Comparison of ENCODE assay signal across 20 cellular contexts in the genomic region with DNA sequence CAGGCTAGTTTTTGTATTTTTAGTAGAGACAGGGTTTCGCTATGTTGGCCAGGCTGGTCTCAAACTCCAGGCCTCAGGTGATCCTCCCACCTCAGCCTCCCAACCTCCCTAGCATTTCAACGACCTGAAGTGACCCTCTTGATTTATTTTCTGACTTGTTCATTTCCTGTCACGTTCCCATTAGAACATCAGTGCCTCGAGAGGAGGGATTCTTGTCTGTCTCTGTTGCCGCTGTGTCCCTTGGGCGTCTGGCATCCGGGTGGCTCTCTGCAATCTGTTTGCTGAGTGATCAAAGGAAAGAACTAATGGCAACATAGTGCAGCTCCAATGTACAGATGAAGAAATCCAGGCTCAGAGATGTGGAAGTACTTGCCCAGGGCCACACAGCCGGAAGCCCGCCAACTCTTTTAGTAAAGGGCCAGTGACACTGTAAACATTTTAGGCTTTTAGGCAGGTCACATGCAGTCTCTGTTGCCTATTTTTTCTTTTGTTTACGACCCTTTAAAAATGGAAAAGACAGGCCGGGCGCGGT. TPM values are rescaled to one million over a fixed set of nuclear protein-coding genes. Genes with fewer than 3 reads are reported as not detected.
DNase-seq lines count a peak whose midpoint lies in the region; ATAC-seq, FAIRE-seq and TF ChIP-seq lines count a peak whose summit lies in the region.
"Had no signal": no experiment of that assay in that cellular context is flagged by ENCODE, and none has a peak within 500 bp of the region (broad histone marks: within the 10 kb centered on the region; RNA-seq: fewer than 3 reads in every experiment).

No MANE protein-coding gene starts in this region.

- no peaks in the 10 kb centered on the region for H3K9me3 ChIP-seq in gastrocnemius medialis
- H3K9me3 ChIP-seq: neutrophil had no signal

- peak overlapping the region; percentile 49 for H3K27ac ChIP-seq in cingulate gyrus (ENCODE audit: low read depth, low read length)
- peak overlapping the region; percentile 98 to 100 (median 98) for H3K27ac ChIP-seq in gastrocnemius medialis
- H3K27ac ChIP-seq: foreskin keratinocyte, neutrophil had no signal

- no peaks in the 10 kb centered on the region for H3K27me3 ChIP-seq in gastrocnemius medialis
- H3K27me3 ChIP-seq: foreskin keratinocyte, neutrophil had no signal

- peaks cover 0 to 2% of the 10 kb centered on the region in 2 donors for H3K36me3 ChIP-seq in gastrocnemius medialis

- no peak for FAIRE-seq in D721Med (lab: Jason Lieb, UNC)
- FAIRE-seq: GM12891, small intestine had no signal

- intact Hi-C loops in gastrocnemius medialis (cut with DNase I; ENCODE audit: low total_unique reads) = no loop called here

- H3K4me1 ChIP-seq in gastrocnemius medialis = peaks cover 30 to 62% of the 10 kb centered on the region in 2 donors
- H3K4me1 ChIP-seq: foreskin keratinocyte had no signal

- in situ Hi-C loops in gastrocnemius medialis (cut with MboI; ENCODE audit: low sequenced_read_pairs in 4 of 4) = no loop called here

- no peak overlapping the region for H3K4me3 ChIP-seq in gastrocnemius medialis

- no peak for TF ChIP-seq CTCF in gastrocnemius medialis (IDR thresholded peaks at IDR 0.05 in 4 of 5, conservative IDR thresholded peaks at IDR 0.05 in 1 of 5)
- TF ChIP-seq CTCF in D721Med (IDR thresholded peaks at IDR 0.05; ENCODE audit: insufficient read depth, missing control alignments) = no peak

- ATAC-seq in gastrocnemius medialis = no peak
- ATAC-seq: effector memory CD8-positive, alpha-beta T cell; foreskin keratinocyte had no signal

- TF ChIP-seq POLR2A in gastrocnemius medialis (IDR thresholded peaks at IDR 0.05) = no peak

- DNase-seq in D341Med (ENCODE audit: low spot score) (peak; percentile 79), NCI-H1436 (lab: John Stamatoyannopoulos, UW) (peak; percentile 54), gastrocnemius medialis (no peak), D721Med (ENCODE audit: insufficient read length, low spot score) (no peak), EL (no peak), pons (ENCODE audit: low spot score) (no peak), NCI-H1105 treated with DMSO at 0.1 percent for 48 hours (lab: John Stamatoyannopoulos, UW) (no peak)
- DNase-seq: activated CD4-positive, alpha-beta T cell treated with anti-CD3 and anti-CD28 coated beads, Interleukin-2, amount 10 ng/mL, durations not matched to agents 7 days and 5 days; activated T-cell treated with anti-CD3 and anti-CD28 coated beads, Interleukin-2, amount 50 U/mL, for 1 hour; central memory CD4-positive, alpha-beta T cell; effector memory CD8-positive, alpha-beta T cell; foreskin keratinocyte; NCI-H1930; Right ventricle myocardium superior; small intestine; stimulated activated naive CD4-positive, alpha-beta T cell; T1000 had no signal

RNA-seq across cellular contexts. Expression of a gene that starts 47.5 kb away (rescaled TPM):
- 100 to 1,000 TPM in 3 of 4 donors, 10 to 100 TPM in 1; 90.2 to 403 (median 348) TPM for total RNA-seq in gastrocnemius medialis

Comparison
In these comparisons a context has a peak if more than half of its experiments do, and no peak if none do; other contexts are left out.
1. DNase-seq: peak in D341Med (single experiment) and NCI-H1436 (single experiment); none in gastrocnemius medialis (0 of 2), D721Med (single experiment), EL (single experiment), pons (single experiment) and NCI-H1105 treated with DMSO at 0.1 percent for 48 hours (single experiment).